ENCODE assay signal across 17 cellular contexts in genomic region chr9:16461231-16461840, GRCh38.
DNase-seq lines count a peak whose midpoint lies in the region; ATAC-seq and TF ChIP-seq lines count a peak whose summit lies in the region.
"Had no signal": no experiment of that assay in that cellular context is flagged by ENCODE, and none has a peak within 500 bp of the region (broad histone marks: within the 10 kb centered on the region; RNA-seq: fewer than 3 reads in every experiment).

No MANE protein-coding gene starts in this region.

- H3K4me1 ChIP-seq in H9 (ENCODE audit: insufficient read depth, low read length) (peaks cover 2% of the 10 kb centered on the region; the same call in 1 of the 2 replicates), Caco-2 (no peaks in the 10 kb centered on the region)
- H3K4me1 ChIP-seq: heart right ventricle had no signal

- H3K27me3 Mint-ChIP-seq in H9 (ENCODE audit: low read depth) = no peaks in the 10 kb centered on the region
- no peaks in the 10 kb centered on the region for H3K27me3 Mint-ChIP-seq in Caco-2 (ENCODE audit: insufficient read depth, unreplicated experiment)
- H3K27me3 Mint-ChIP-seq: activated CD4-positive, alpha-beta T cell treated with anti-CD3 and anti-CD28 coated beads for 36 hours; activated naive CD8-positive, alpha-beta T cell treated with anti-CD3 and anti-CD28 coated beads, Interleukin-2, amount 50 U/mL, for 24 hours; stimulated activated naive CD8-positive, alpha-beta T cell treated with anti-CD3 and anti-CD28 coated beads, Interleukin-15, amount 100 ng/mL, for 72 hours had no signal

- no peak overlapping the region for H3K27ac ChIP-seq in H9 (ENCODE audit: insufficient read length, low read depth, low read length)
- H3K27ac ChIP-seq: heart right ventricle, neutrophil, skin epidermis had no signal

- no peak overlapping the region for H3K23ac ChIP-seq in H9 (ENCODE audit: insufficient read length, low read depth, low read length)

- DNase-seq in ACHN (peak; percentile 61), H9 (peak; percentile 71), astrocyte of the hippocampus (ENCODE audit: low read depth, low spot score) (peak; percentile 14), left kidney (ENCODE audit: low read depth, low spot score) (peak; percentile 89), GM19238 (ENCODE audit: insufficient read length, low spot score) (no peak), GM19240 (ENCODE audit: insufficient read length, low spot score) (no peak), Caco-2 (no peak)
- DNase-seq: activated CD4-positive, alpha-beta T cell treated with anti-CD3 and anti-CD28 coated beads for 36 hours; activated naive CD8-positive, alpha-beta T cell treated with anti-CD3 and anti-CD28 coated beads, Interleukin-2, amount 50 U/mL, for 24 hours; activated T-cell treated with anti-CD3 and anti-CD28 coated beads, Interleukin-2, amount 50 U/mL, for 1 hour; heart right ventricle; NCI-H748 treated with DMSO at 0.1 percent for 48 hours; stimulated activated naive CD8-positive, alpha-beta T cell treated with anti-CD3 and anti-CD28 coated beads, Interleukin-15, amount 100 ng/mL, for 72 hours; T-helper 2 cell had no signal

- H3K4me1 Mint-ChIP-seq in H9 (peaks cover 46 to 60% of the 10 kb centered on the region in 2 experiments), Caco-2 (ENCODE audit: low read depth, unreplicated experiment) (no peaks in the 10 kb centered on the region)
- H3K4me1 Mint-ChIP-seq: activated CD4-positive, alpha-beta T cell treated with anti-CD3 and anti-CD28 coated beads for 36 hours; activated naive CD8-positive, alpha-beta T cell treated with anti-CD3 and anti-CD28 coated beads, Interleukin-2, amount 50 U/mL, for 24 hours; stimulated activated naive CD8-positive, alpha-beta T cell treated with anti-CD3 and anti-CD28 coated beads, Interleukin-15, amount 100 ng/mL, for 72 hours had no signal

- no peak overlapping the region for H4K91ac ChIP-seq in H9 (ENCODE audit: insufficient read length, low read depth, low read length)

- H3K4me3 Mint-ChIP-seq in H9 = no peak overlapping the region
- no peak overlapping the region for H3K4me3 Mint-ChIP-seq in Caco-2 (ENCODE audit: unreplicated experiment)
- H3K4me3 Mint-ChIP-seq: activated CD4-positive, alpha-beta T cell treated with anti-CD3 and anti-CD28 coated beads for 36 hours; activated naive CD8-positive, alpha-beta T cell treated with anti-CD3 and anti-CD28 coated beads, Interleukin-2, amount 50 U/mL, for 24 hours; stimulated activated naive CD8-positive, alpha-beta T cell treated with anti-CD3 and anti-CD28 coated beads, Interleukin-15, amount 100 ng/mL, for 72 hours had no signal

- no peak overlapping the region for H3K18ac ChIP-seq in H9 (ENCODE audit: insufficient read length, low read depth, low read length)

- no TSS peak for BruUV-seq in Caco-2 (replicated peaks; lab: Mats Ljungman, UMichigan)

- no peak overlapping the region for H3K9ac ChIP-seq in H9 (ENCODE audit: extremely low read depth, insufficient read length, low read length)

- H3T11ph ChIP-seq in H9 (ENCODE audit: low read length) = no peak overlapping the region

- H2BK15ac ChIP-seq in H9 (ENCODE audit: low read depth, low read length) = no peak overlapping the region

- H2BK120ac ChIP-seq in H9 (ENCODE audit: low read depth, low read length, poor library complexity, severe bottlenecking) = no peak overlapping the region

- no peak overlapping the region for H4K5ac ChIP-seq in H9 (ENCODE audit: insufficient read length, low read depth, low read length)

- no peak for TF ChIP-seq CTCF in H9 (conservative IDR thresholded peaks at IDR 0.05)
- no peak for TF ChIP-seq CTCF in Caco-2 (IDR thresholded peaks at IDR 0.05; ENCODE audit: insufficient read depth in 1 of 2, low read depth in 1 of 2, low read length in 1 of 2, severe bottlenecking in 1 of 2, unreplicated experiment in 1 of 2)

- no peak overlapping the region for H2AFZ ChIP-seq in H9 (ENCODE audit: low read length)

- H3K56ac ChIP-seq in H9 (ENCODE audit: insufficient read length, low read depth, low read length) = no peak overlapping the region

- intact Hi-C loops in Caco-2 (cut with micrococcal nuclease; ENCODE audit: unreplicated experiment) = no loop called here

- H3K9me3 ChIP-seq in H9 (ENCODE audit: control insufficient read depth, low read depth, low read length) (no peaks in the 10 kb centered on the region), Caco-2 (no peaks in the 10 kb centered on the region)
- H3K9me3 ChIP-seq: heart right ventricle, neutrophil had no signal

- no peak overlapping the region for H3K4me3 ChIP-seq in Caco-2 (ENCODE audit: low read depth, low read length)
- H3K4me3 ChIP-seq: heart right ventricle, skin epidermis had no signal

- H4K8ac ChIP-seq in H9 (replicated peaks; ENCODE audit: insufficient read length, low read depth, low read length) = no peak overlapping the region

- no peak overlapping the region for H2BK20ac ChIP-seq in H9 (ENCODE audit: low read depth, low read length, poor library complexity, severe bottlenecking)

- H3K36me3 ChIP-seq in Caco-2 (ENCODE audit: control insufficient read depth, insufficient read depth, low read length) = no peaks in the 10 kb centered on the region
- H3K36me3 ChIP-seq: heart right ventricle, neutrophil had no signal

- no peaks in the 10 kb centered on the region for H3K23me2 ChIP-seq in H9 (ENCODE audit: insufficient read length, low read depth, low read length, poor library complexity, severe bottlenecking)

- H4K20me1 ChIP-seq in H9 (ENCODE audit: control insufficient read depth, insufficient read depth, insufficient read length) = no peaks in the 10 kb centered on the region

- no CpG with 5 or more reads among the region's 10 CpGs for whole genome bisulfite sequencing in H9 (ENCODE audit: extremely low coverage, insufficient read length, low lambda C conversion rate)

- H3K14ac ChIP-seq in H9 (ENCODE audit: insufficient read depth, low read length) = no peak overlapping the region

- no peaks in the 10 kb centered on the region for H3K79me2 ChIP-seq in H9 (ENCODE audit: insufficient read depth, low read length)

- in situ Hi-C loops in ACHN (cut with HindIII; ENCODE audit: low pct_ligation_motif_present, low pct_unique_long_range_greater_than_20kb, low sequenced_read_pairs) = no loop called here

- H3K36me3 Mint-ChIP-seq in H9 (ENCODE audit: insufficient read depth in 1 of 3, low read depth in 3 of 3) = no peaks in the 10 kb centered on the region
- H3K36me3 Mint-ChIP-seq in Caco-2 (ENCODE audit: insufficient read depth, unreplicated experiment) = peaks cover 6% of the 10 kb centered on the region

- no peak overlapping the region for H2BK5ac ChIP-seq in H9 (ENCODE audit: insufficient read length, low read length)

- no peak overlapping the region for H2AK5ac ChIP-seq in H9 (ENCODE audit: insufficient read length, low read length)

- ATAC-seq in HG03565 (IDR thresholded peaks at IDR 0.05; ENCODE audit: unreplicated experiment) = no peak
- ATAC-seq: activated CD4-positive, alpha-beta T cell treated with anti-CD3 and anti-CD28 coated beads for 36 hours; activated naive CD8-positive, alpha-beta T cell treated with anti-CD3 and anti-CD28 coated beads, Interleukin-2, amount 50 U/mL, for 24 hours; heart right ventricle; stimulated activated naive CD8-positive, alpha-beta T cell treated with anti-CD3 and anti-CD28 coated beads, Interleukin-15, amount 100 ng/mL, for 72 hours had no signal

- H2BK12ac ChIP-seq in H9 (ENCODE audit: insufficient read length, low read depth, low read length) = no peak overlapping the region

- H3K9me3 Mint-ChIP-seq in H9 = no peaks in the 10 kb centered on the region
- H3K9me3 Mint-ChIP-seq in Caco-2 (ENCODE audit: unreplicated experiment) = no peaks in the 10 kb centered on the region
- H3K9me3 Mint-ChIP-seq: activated naive CD8-positive, alpha-beta T cell treated with anti-CD3 and anti-CD28 coated beads, Interleukin-2, amount 50 U/mL, for 24 hours; stimulated activated naive CD8-positive, alpha-beta T cell treated with anti-CD3 and anti-CD28 coated beads, Interleukin-15, amount 100 ng/mL, for 72 hours had no signal

- H3K27ac Mint-ChIP-seq in H9 (peak overlapping the region; percentile 65 to 88 (median 80); a peak in 4 of 7 replicates), Caco-2 (ENCODE audit: unreplicated experiment) (no peak overlapping the region)
- H3K27ac Mint-ChIP-seq: activated CD4-positive, alpha-beta T cell treated with anti-CD3 and anti-CD28 coated beads for 36 hours; activated naive CD8-positive, alpha-beta T cell treated with anti-CD3 and anti-CD28 coated beads, Interleukin-2, amount 50 U/mL, for 24 hours; stimulated activated naive CD8-positive, alpha-beta T cell treated with anti-CD3 and anti-CD28 coated beads, Interleukin-15, amount 100 ng/mL, for 72 hours had no signal

- H3K4ac ChIP-seq in H9 (ENCODE audit: low read depth, low read length) = no peak overlapping the region

- H3K79me1 ChIP-seq in H9 (ENCODE audit: insufficient read depth, low read depth, low read length, poor library complexity, severe bottlenecking) = no peaks in the 10 kb centered on the region

- POLR2A ChIA-PET in Caco-2 (lab: Charles Lee) = no interaction called here

- no peak overlapping the region for H3K4me2 ChIP-seq in H9 (ENCODE audit: insufficient read depth, insufficient read length, low read length)

- CTCF ChIA-PET in Caco-2 (lab: Charles Lee) = no interaction called here

- no peaks in the 10 kb centered on the region for H3K27me3 ChIP-seq in H9 (ENCODE audit: insufficient read depth, low read length)
- H3K27me3 ChIP-seq in Caco-2 (replicated peaks; ENCODE audit: control insufficient read depth, insufficient read depth, low read length) = no peaks in the 10 kb centered on the region
- H3K27me3 ChIP-seq: neutrophil had no signal

Comparison
In these comparisons a context has a peak if more than half of its experiments do, and no peak if none do; other contexts are left out.
1. DNase-seq: peak in ACHN (single experiment), H9 (single experiment), astrocyte of the hippocampus (single experiment) and left kidney (single experiment); none in GM19238 (single experiment), GM19240 (single experiment) and Caco-2 (0 of 2).